8 cellular contexts compared by ENCODE assay signal in genomic region chr16:56451753-56452689, GRCh38. TPM values are rescaled to one million over a fixed set of nuclear protein-coding genes. Genes with fewer than 3 reads are reported as not detected.
DNase-seq lines count a peak whose midpoint lies in the region; ATAC-seq and TF ChIP-seq lines count a peak whose summit lies in the region.

No MANE protein-coding gene starts in this region.

- H3K9ac ChIP-seq in colonic mucosa (ENCODE audit: low read depth in 2 of 2, low read length in 2 of 2) = peak overlapping the region; percentile 83 to 87
- H3K9ac ChIP-seq in liver (ENCODE audit: low read depth in 1 of 2, low read length in 2 of 2) = peak overlapping the region; percentile 53 to 73

- ATAC-seq in GM19468 (IDR thresholded peaks at IDR 0.05; ENCODE audit: extremely low read depth, unreplicated experiment) (peak; percentile 6), HG03469 (IDR thresholded peaks at IDR 0.05; ENCODE audit: unreplicated experiment) (peak; percentile 13), thoracic aorta (ENCODE audit: insufficient number of reproducible peaks, low FRiP score, low read depth) (peak; percentile 48)

- DNase-seq in DMS 273 (lab: John Stamatoyannopoulos, UW; ENCODE audit: unreplicated experiment) (peak; percentile 85), DMS 273 treated with DMSO at 0.1 percent for 48 hours (lab: John Stamatoyannopoulos, UW) (no peak), SHP77 (lab: John Stamatoyannopoulos, UW) (peak; percentile 55 to 65), colonic mucosa (peak; percentile 34), thoracic aorta (ENCODE audit: low spot score) (peak; percentile 15)

- WGBS in liver = 8% methylated on average over 31 of the region's 31 CpGs

- H3K27me3 ChIP-seq in colonic mucosa = no peaks in the 10 kb centered on the region
- no peaks in the 10 kb centered on the region for H3K27me3 ChIP-seq in liver (ENCODE audit: control insufficient read depth in 4 of 4, insufficient read depth in 4 of 4, low read length in 3 of 4)
- no peaks in the 10 kb centered on the region for H3K27me3 ChIP-seq in thoracic aorta (replicated peaks; ENCODE audit: insufficient read depth)

- H3K4me3 ChIP-seq in colonic mucosa (peak overlapping the region; percentile 76), liver (ENCODE audit: low read depth in 1 of 3, low read length in 3 of 3) (peak overlapping the region; percentile 69 to 99 (median 71)), thoracic aorta (peak overlapping the region; percentile 90)

- H3K4me1 ChIP-seq in colonic mucosa = peaks cover 7% of the 10 kb centered on the region
- peaks cover 9 to 25% (median 22%) of the 10 kb centered on the region in 4 donors for H3K4me1 ChIP-seq in liver (ENCODE audit: control insufficient read depth in 4 of 4, insufficient read depth in 4 of 4, low read length in 3 of 4)
- peaks cover 18 to 43% of the 10 kb centered on the region in 2 donors for H3K4me1 ChIP-seq in thoracic aorta (ENCODE audit: control insufficient read depth in 1 of 2, low read depth in 2 of 2)

- TF ChIP-seq CTCF in colonic mucosa (IDR thresholded peaks at IDR 0.05) (no peak), liver (IDR thresholded peaks at IDR 0.05; ENCODE audit: low read depth, low read length, missing input control) (no peak), thoracic aorta (IDR thresholded peaks at IDR 0.05) (no peak)

- TF ChIP-seq RAD21 in liver (IDR thresholded peaks at IDR 0.05) = peak in 1 of 2 donors; percentile 11

- H3K27ac ChIP-seq in colonic mucosa (peak overlapping the region; percentile 87), liver (ENCODE audit: low read depth in 1 of 2, low read length in 2 of 2) (peak overlapping the region; percentile 64 to 90), thoracic aorta (peak overlapping the region; percentile 90 to 91)

- intact Hi-C loops in colonic mucosa (cut with DNase I) = no loop called here

- no peaks in the 10 kb centered on the region for H3K36me3 ChIP-seq in colonic mucosa
- H3K36me3 ChIP-seq in liver (ENCODE audit: control insufficient read depth in 4 of 4, insufficient read depth in 3 of 4, low read depth in 1 of 4, low read length in 3 of 4) = peaks cover 8 to 24% (median 17%) of the 10 kb centered on the region in 4 donors
- H3K36me3 ChIP-seq in thoracic aorta = peaks cover 5% of the 10 kb centered on the region

- H3K9me3 ChIP-seq in colonic mucosa = no peaks in the 10 kb centered on the region
- no peaks in the 10 kb centered on the region for H3K9me3 ChIP-seq in liver (ENCODE audit: control insufficient read depth in 4 of 4, low read length in 3 of 4)
- H3K9me3 ChIP-seq in thoracic aorta = no peaks in the 10 kb centered on the region

TF ChIP-seq in liver, 16 proteins besides CTCF, POLR2A, EP300 and RAD21:
- TF ChIP-seq JUND (IDR thresholded peaks at IDR 0.05) (peak; percentile 28 to 50), ATF3 (IDR thresholded peaks at IDR 0.05) (no peak)

RNA-seq across cellular contexts. Expression of gene OGFOD1, which starts 0.7 kb away (rescaled TPM):
- total RNA-seq in colonic mucosa = 10 to 100 TPM; 20.3 to 33.0 TPM
- total RNA-seq in liver = 10 to 100 TPM; 17.0 to 40.2 TPM
- polyA plus RNA-seq in liver = 10 to 100 TPM; 15.5 to 25.3 TPM
- 10 to 100 TPM; 43.3 to 71.7 TPM for total RNA-seq in thoracic aorta

RNA-seq across cellular contexts. Expression of gene NUDT21, which starts 0.9 kb away (rescaled TPM):
- total RNA-seq in colonic mucosa (100 to 1,000 TPM in 1 of 2 donors, 10 to 100 TPM in 1; 92.4 to 135 TPM), liver (10 to 100 TPM; 30.5 to 43.9 TPM), thoracic aorta (10 to 100 TPM; 43.5 to 52.3 TPM)
- 10 to 100 TPM; 19.3 to 23.9 TPM for polyA plus RNA-seq in liver

RNA-seq across cellular contexts. Expression of gene AMFR, which starts 26.7 kb away (rescaled TPM):
- 10 to 100 TPM; 68.7 to 92.4 TPM for total RNA-seq in colonic mucosa
- total RNA-seq in liver = 100 to 1,000 TPM; 128 to 309 TPM
- polyA plus RNA-seq in liver = 10 to 100 TPM; 43.3 to 69.1 TPM
- 100 to 1,000 TPM; 153 to 209 TPM for total RNA-seq in thoracic aorta
